ENCODE assay signal across 27 cellular contexts in the genomic region with DNA sequence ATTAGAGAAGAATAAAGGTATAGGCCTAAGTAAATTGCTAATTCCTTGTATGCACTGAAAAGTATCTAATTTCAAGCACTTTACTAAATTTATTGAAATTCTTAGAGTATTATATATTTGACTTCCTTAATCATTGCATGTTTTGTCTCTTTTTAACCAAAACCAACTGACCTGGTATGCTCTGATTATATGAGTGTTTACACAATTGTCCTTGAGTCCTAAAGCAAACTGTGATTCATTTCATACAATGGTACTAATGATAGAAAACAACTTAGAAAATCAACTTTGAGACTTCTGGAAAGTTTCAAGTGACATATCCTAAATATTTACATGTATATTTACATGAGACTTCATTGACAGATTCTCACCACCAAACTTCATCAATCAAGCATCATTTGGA.
"Had no signal": no experiment of that assay in that cellular context is flagged by ENCODE, and none has a peak within 500 bp of the region (broad histone marks: within the 10 kb centered on the region; RNA-seq: fewer than 3 reads in every experiment).

No MANE protein-coding gene starts in this region.

- H3K27me3 ChIP-seq: stomach, suprapubic skin, testis, thyroid gland, tibial artery, tibial nerve, transverse colon, upper lobe of left lung, upper lobe of right lung, uterus, vagina had no signal

- ATAC-seq: stimulated activated effector memory CD8-positive, alpha-beta T cell treated with anti-CD3 and anti-CD28 coated beads, Interleukin-12 subunit alpha, Interleukin-12 subunit beta, amount 100 ng/mL, for 72 hours; stimulated activated memory B cell treated with anti-CD40 and anti-IgM and Interleukin-4, amounts not matched to agents 10 μg/mL and 1 μg/mL and 100 μg/mL, for 72 hours; stimulated activated naive B cell treated with anti-CD40 and anti-IgM and Interleukin-4, amounts not matched to agents 10 μg/mL and 1 μg/mL and 100 μg/mL, for 72 hours; stimulated activated naive CD8-positive, alpha-beta T cell treated with anti-CD3 and anti-CD28 coated beads, Interleukin-15, amount 100 ng/mL, for 72 hours; stimulated activated naive CD8-positive, alpha-beta T cell treated with anti-CD3 and anti-CD28 coated beads, Interleukin-15, Interleukin-2, amounts not matched to agents 100 U/mL and 50 U/mL, for 24 hours; upper lobe of right lung had no signal

- H3K36me3 ChIP-seq: stomach, suprapubic skin, thoracic aorta, thyroid gland, tibial artery, tibial nerve, transverse colon, upper lobe of left lung, upper lobe of right lung, uterus, vagina had no signal

- FAIRE-seq: urothelium cell line had no signal

- H3K27ac ChIP-seq: stomach, suprapubic skin, testis, thoracic aorta, thyroid gland, tibial artery, tibial nerve, transverse colon, upper lobe of left lung, upper lobe of right lung, uterus, vagina had no signal

- H3K4me1 ChIP-seq: stomach, suprapubic skin, testis, thyroid gland, tibial artery, tibial nerve, transverse colon, upper lobe of left lung, upper lobe of right lung, uterus, vagina had no signal

- DNase-seq: stimulated activated CD4-positive, alpha-beta T cell treated with anti-CD3 and anti-CD28 coated beads, Interleukin-2, amount 100 ng/mL, for 48 hours; stimulated activated CD4-positive, alpha-beta T cell treated with anti-CD3 and anti-CD28 coated beads, Interleukin-4, amount 100 ng/mL, for 1 hour; stimulated activated CD4-positive, alpha-beta T cell treated with anti-CD3 and anti-CD28 coated beads, Interleukin-4, amount 100 ng/mL, for 24 hours; stimulated activated CD4-positive, alpha-beta T cell treated with anti-CD3 and anti-CD28 coated beads, Interleukin-4, amount 100 ng/mL, for 4 hours; stimulated activated CD8-positive, alpha-beta memory T cell treated with anti-CD3 and anti-CD28 coated beads, Interleukin-4, amount 100 ng/mL, for 48 hours; stimulated activated naive B cell treated with anti-CD40 and anti-IgM and Interleukin-4, amounts not matched to agents 10 μg/mL and 1 μg/mL and 100 μg/mL, for 72 hours; stimulated activated naive CD4-positive, alpha-beta T cell; stimulated activated naive CD4-positive, alpha-beta T cell treated with Interleukin-2 at 50 U/mL for 16 hours; stimulated activated naive CD8-positive, alpha-beta T cell treated with anti-CD3 and anti-CD28 coated beads, Interleukin-15, amount 100 ng/mL, for 72 hours; stimulated activated naive CD8-positive, alpha-beta T cell treated with anti-CD3 and anti-CD28 coated beads, Interleukin-15, Interleukin-2, amounts not matched to agents 100 U/mL and 50 U/mL, for 24 hours; stomach; substantia nigra; testis; thyroid gland; tibial artery; transverse colon; trophoblast cell; upper lobe of left lung; upper lobe of right lung; uterus had no signal

- H3K4me3 ChIP-seq: stomach, suprapubic skin, testis, thoracic aorta, thyroid gland, tibial artery, tibial nerve, transverse colon, upper lobe of left lung, upper lobe of right lung, uterus, vagina had no signal

- H3K9me3 ChIP-seq: stomach, suprapubic skin, testis, thoracic aorta, thyroid gland, tibial artery, tibial nerve, transverse colon, upper lobe of left lung, upper lobe of right lung, uterus, vagina had no signal
